1 cellular context compared by ENCODE assay signal in the genomic region with DNA sequence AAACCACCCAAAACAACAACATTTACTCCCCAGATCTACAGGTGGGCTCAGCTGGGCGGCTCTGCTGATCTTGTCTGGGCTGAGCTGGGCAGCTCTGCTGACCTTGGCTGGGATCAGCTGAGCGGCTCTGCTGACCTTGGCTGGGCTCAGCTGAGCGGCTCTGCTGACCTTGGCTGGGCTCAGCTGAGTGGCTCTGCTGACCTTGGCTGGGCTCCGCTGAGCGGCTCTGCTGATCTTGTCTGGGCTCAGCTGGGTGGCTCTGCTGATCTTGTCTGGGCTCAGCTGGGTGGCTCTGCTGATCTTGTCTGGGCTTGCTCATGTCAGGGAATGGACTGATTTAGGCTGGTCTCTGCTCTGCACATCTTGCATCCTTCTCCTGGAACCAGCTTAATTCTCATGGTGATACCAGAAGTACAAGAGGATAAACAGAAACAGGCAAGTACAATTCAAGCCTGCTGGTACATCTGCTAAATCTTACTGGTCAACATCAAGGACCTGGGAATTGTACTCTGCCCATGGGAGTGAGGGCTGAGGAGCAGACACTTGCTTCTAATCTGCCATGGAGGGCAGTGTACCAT.
TF ChIP-seq lines count a peak whose summit lies in the region.

No MANE protein-coding gene starts in this region.

TF ChIP-seq in HEK293, 187 proteins besides CTCF, POLR2A, EP300 and RAD21 (continued from another document):
- TF ChIP-seq, protein P1, sequence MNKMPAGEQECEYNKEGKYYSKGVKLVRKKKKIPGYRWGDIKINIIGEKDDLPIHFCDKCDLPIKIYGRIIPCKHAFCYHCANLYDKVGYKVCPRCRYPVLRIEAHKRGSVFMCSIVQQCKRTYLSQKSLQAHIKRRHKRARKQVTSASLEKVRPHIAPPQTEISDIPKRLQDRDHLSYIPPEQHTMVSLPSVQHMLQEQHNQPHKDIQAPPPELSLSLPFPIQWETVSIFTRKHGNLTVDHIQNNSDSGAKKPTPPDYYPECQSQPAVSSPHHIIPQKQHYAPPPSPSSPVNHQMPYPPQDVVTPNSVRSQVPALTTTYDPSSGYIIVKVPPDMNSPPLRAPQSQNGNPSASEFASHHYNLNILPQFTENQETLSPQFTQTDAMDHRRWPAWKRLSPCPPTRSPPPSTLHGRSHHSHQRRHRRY (tag by site-specific recombination; IDR thresholded peaks at IDR 0.05), result no peak
- TF ChIP-seq ZBTB20 (tag by site-specific recombination; IDR thresholded peaks at IDR 0.05) (no peak), ZNF843 (tag by site-specific recombination; IDR thresholded peaks at IDR 0.05) (no peak), KLF1 (tag by site-specific recombination; IDR thresholded peaks at IDR 0.05) (no peak), ZFP41 (tag by site-specific recombination; IDR thresholded peaks at IDR 0.05; ENCODE audit: borderline replicate concordance) (no peak), REPIN1 (tag by site-specific recombination; IDR thresholded peaks at IDR 0.05; ENCODE audit: low read depth) (no peak), KLF8 (tag by site-specific recombination; IDR thresholded peaks at IDR 0.05) (no peak)
- TF ChIP-seq, protein P2, sequence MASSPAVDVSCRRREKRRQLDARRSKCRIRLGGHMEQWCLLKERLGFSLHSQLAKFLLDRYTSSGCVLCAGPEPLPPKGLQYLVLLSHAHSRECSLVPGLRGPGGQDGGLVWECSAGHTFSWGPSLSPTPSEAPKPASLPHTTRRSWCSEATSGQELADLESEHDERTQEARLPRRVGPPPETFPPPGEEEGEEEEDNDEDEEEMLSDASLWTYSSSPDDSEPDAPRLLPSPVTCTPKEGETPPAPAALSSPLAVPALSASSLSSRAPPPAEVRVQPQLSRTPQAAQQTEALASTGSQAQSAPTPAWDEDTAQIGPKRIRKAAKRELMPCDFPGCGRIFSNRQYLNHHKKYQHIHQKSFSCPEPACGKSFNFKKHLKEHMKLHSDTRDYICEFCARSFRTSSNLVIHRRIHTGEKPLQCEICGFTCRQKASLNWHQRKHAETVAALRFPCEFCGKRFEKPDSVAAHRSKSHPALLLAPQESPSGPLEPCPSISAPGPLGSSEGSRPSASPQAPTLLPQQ (tag by site-specific recombination; IDR thresholded peaks at IDR 0.05), result no peak
- TF ChIP-seq, protein P3, sequence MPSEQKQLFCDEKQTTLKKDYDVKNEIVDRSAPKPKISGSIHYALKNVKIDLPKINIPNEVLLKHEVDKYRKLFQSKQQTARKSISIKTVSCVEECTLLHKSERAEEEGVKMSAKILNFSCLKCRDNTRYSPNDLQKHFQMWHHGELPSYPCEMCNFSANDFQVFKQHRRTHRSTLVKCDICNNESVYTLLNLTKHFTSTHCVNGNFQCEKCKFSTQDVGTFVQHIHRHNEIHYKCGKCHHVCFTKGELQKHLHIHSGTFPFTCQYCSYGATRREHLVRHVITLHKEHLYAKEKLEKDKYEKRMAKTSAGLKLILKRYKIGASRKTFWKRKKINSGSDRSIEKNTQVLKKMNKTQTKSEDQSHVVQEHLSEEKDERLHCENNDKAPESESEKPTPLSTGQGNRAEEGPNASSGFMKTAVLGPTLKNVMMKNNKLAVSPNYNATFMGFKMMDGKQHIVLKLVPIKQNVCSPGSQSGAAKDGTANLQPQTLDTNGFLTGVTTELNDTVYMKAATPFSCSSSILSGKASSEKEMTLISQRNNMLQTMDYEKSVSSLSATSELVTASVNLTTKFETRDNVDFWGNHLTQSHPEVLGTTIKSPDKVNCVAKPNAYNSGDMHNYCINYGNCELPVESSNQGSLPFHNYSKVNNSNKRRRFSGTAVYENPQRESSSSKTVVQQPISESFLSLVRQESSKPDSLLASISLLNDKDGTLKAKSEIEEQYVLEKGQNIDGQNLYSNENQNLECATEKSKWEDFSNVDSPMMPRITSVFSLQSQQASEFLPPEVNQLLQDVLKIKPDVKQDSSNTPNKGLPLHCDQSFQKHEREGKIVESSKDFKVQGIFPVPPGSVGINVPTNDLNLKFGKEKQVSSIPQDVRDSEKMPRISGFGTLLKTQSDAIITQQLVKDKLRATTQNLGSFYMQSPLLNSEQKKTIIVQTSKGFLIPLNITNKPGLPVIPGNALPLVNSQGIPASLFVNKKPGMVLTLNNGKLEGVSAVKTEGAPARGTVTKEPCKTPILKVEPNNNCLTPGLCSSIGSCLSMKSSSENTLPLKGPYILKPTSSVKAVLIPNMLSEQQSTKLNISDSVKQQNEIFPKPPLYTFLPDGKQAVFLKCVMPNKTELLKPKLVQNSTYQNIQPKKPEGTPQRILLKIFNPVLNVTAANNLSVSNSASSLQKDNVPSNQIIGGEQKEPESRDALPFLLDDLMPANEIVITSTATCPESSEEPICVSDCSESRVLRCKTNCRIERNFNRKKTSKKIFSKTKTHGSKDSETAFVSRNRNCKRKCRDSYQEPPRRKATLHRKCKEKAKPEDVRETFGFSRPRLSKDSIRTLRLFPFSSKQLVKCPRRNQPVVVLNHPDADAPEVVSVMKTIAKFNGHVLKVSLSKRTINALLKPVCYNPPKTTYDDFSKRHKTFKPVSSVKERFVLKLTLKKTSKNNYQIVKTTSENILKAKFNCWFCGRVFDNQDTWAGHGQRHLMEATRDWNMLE (tag by site-specific recombination; conservative IDR thresholded peaks at IDR 0.05; ENCODE audit: low read depth), result no peak
